Comparison of ENCODE assay signal across 7 cellular contexts in the genomic region with DNA sequence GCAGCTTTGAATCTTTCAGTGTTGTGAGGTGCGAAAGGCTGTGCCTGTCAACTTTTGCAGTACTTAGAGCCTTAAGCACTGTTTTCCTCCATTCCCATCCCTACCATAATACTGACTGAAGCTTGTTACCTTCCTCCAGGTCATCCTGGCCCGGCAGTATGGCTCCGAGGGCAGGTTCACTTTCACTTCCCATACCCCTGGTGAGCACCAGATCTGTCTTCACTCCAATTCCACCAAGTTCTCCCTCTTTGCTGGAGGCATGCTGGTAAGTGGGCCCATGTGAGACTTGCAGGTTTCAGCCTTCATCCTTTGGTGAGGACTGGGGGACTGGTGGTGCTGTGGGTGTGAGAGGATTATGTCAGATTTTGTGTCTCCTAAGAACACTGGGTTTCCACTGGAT. TPM values are rescaled to one million over a fixed set of nuclear protein-coding genes. Genes with fewer than 3 reads are reported as not detected.
DNase-seq lines count a peak whose midpoint lies in the region; ATAC-seq, FAIRE-seq and TF ChIP-seq lines count a peak whose summit lies in the region.

No MANE protein-coding gene starts in this region.

- H3K9me3 Mint-ChIP-seq in dendritic cell treated with granulocyte-macrophage colony-stimulating factor and Interleukin-4, amounts not matched to agents 40 ng/mL and 50 ng/mL, for 4 days: no peaks in the 10 kb centered on the region

- peaks cover 13% of the 10 kb centered on the region for H3K27me3 Mint-ChIP-seq in dendritic cell treated with granulocyte-macrophage colony-stimulating factor and Interleukin-4, amounts not matched to agents 40 ng/mL and 50 ng/mL, for 4 days

- H3K9me3 ChIP-seq in OCI-LY3 (ENCODE audit: insufficient read depth, low read length): no peaks in the 10 kb centered on the region
- no peaks in the 10 kb centered on the region for H3K9me3 ChIP-seq in pancreas

- H3K27ac Mint-ChIP-seq in dendritic cell treated with granulocyte-macrophage colony-stimulating factor and Interleukin-4, amounts not matched to agents 40 ng/mL and 50 ng/mL, for 4 days: no peak overlapping the region

- H2AFZ ChIP-seq in OCI-LY3 (ENCODE audit: low read depth, low read length): no peak overlapping the region

- H3K4me3 ChIP-seq in OCI-LY3 (ENCODE audit: low read length) (peak overlapping the region; percentile 99; the same call in 1 of the 2 replicates), pancreas (peak overlapping the region; percentile 5 to 94 (median 80))

- H4K20me1 ChIP-seq in OCI-LY3 (ENCODE audit: insufficient read depth, low read length): no peaks in the 10 kb centered on the region

- TF ChIP-seq CTCF in GM10266 (IDR thresholded peaks at IDR 0.05; ENCODE audit: control insufficient read depth, insufficient read depth, low read depth, missing control alignments): no peak
- no peak for TF ChIP-seq CTCF in OCI-LY3 (IDR thresholded peaks at IDR 0.05; ENCODE audit: low read depth, low read length)
- no peak for TF ChIP-seq CTCF in pancreas (IDR thresholded peaks at IDR 0.05)

- peaks cover 26% of the 10 kb centered on the region for H3K79me2 ChIP-seq in OCI-LY3 (ENCODE audit: low read length)

- H3K36me3 ChIP-seq in OCI-LY3 (replicated peaks; ENCODE audit: low read depth, low read length): peaks cover 38% of the 10 kb centered on the region
- H3K36me3 ChIP-seq in pancreas: peaks cover 0 to 33% (median 22%) of the 10 kb centered on the region in 3 donors

- WGBS in pancreas, 2 donors: 38 to 51% methylated on average over 3 of the region's 3 CpGs

- peak overlapping the region; percentile 50 for H3K4me3 Mint-ChIP-seq in dendritic cell treated with granulocyte-macrophage colony-stimulating factor and Interleukin-4, amounts not matched to agents 40 ng/mL and 50 ng/mL, for 4 days

- intact Hi-C loops in dendritic cell treated with granulocyte-macrophage colony-stimulating factor and Interleukin-4, amounts not matched to agents 40 ng/mL and 50 ng/mL, for 4 days (cut with micrococcal nuclease): no loop called here
- intact Hi-C loops in pancreas (cut with DNase I): no loop called here

- DNase-seq in GM10266 (ENCODE audit: extremely low spot score) (peak; percentile 4), pancreas (no peak), SKM-1 treated with dmso at 0.1 percent for 144 hours (lab: John Stamatoyannopoulos, UW; ENCODE audit: unreplicated experiment) (no peak), NCI-H1417 treated with DMSO at 0.1 percent for 48 hours (lab: John Stamatoyannopoulos, UW) (no peak)
- no peak for DNase-seq in effector CD8-positive, alpha-beta T cell (lab: John Stamatoyannopoulos, UW)

- peaks cover 52% of the 10 kb centered on the region for H3K36me3 Mint-ChIP-seq in dendritic cell treated with granulocyte-macrophage colony-stimulating factor and Interleukin-4, amounts not matched to agents 40 ng/mL and 50 ng/mL, for 4 days (ENCODE audit: low read depth)

- no peak overlapping the region for H3K27ac ChIP-seq in OCI-LY3 (ENCODE audit: low read length)
- no peak overlapping the region for H3K27ac ChIP-seq in pancreas

- peak overlapping the region; percentile 73 for H3K4me2 ChIP-seq in OCI-LY3 (ENCODE audit: low read length)

- no peak for FAIRE-seq in pancreas (lab: Jason Lieb, UNC)

- peaks cover 14% of the 10 kb centered on the region for H3K4me1 ChIP-seq in OCI-LY3 (ENCODE audit: low read length)
- peaks cover 0 to 16% (median 6%) of the 10 kb centered on the region in 3 donors for H3K4me1 ChIP-seq in pancreas

- no peaks in the 10 kb centered on the region for H3K27me3 ChIP-seq in OCI-LY3 (ENCODE audit: low read depth, low read length)
- H3K27me3 ChIP-seq in pancreas: no peaks in the 10 kb centered on the region

- no peak for ATAC-seq in pancreas

- H3K9ac ChIP-seq in OCI-LY3 (ENCODE audit: low read length): no peak overlapping the region

- H3K4me1 Mint-ChIP-seq in dendritic cell treated with granulocyte-macrophage colony-stimulating factor and Interleukin-4, amounts not matched to agents 40 ng/mL and 50 ng/mL, for 4 days (ENCODE audit: low read depth): peaks cover 42% of the 10 kb centered on the region

RNA-seq across cellular contexts. Expression of gene TMED9, which starts 1.5 kb away (rescaled TPM):
- total RNA-seq in pancreas: 100 to 1,000 TPM in 5 of 6 donors, 10 to 100 TPM in 1; 99.1 to 167 (median 124) TPM
- polyA plus RNA-seq in pancreas: 100 to 1,000 TPM; 105 to 113 TPM

RNA-seq across cellular contexts. Expression of gene B4GALT7, which starts 6.4 kb away (rescaled TPM):
- total RNA-seq in pancreas: 10 to 100 TPM; 12.6 to 20.3 (median 15.8) TPM
- 10 to 100 TPM; 44.6 to 51.0 TPM for polyA plus RNA-seq in pancreas

RNA-seq across cellular contexts. Expression of gene FAM193B, which starts 39.1 kb away (rescaled TPM):
- 10 to 100 TPM; 30.1 to 79.7 (median 41.8) TPM for total RNA-seq in pancreas
- 100 to 1,000 TPM; 399 to 519 TPM for polyA plus RNA-seq in pancreas
